ENCODE assay signal across 21 cellular contexts in the genomic region with DNA sequence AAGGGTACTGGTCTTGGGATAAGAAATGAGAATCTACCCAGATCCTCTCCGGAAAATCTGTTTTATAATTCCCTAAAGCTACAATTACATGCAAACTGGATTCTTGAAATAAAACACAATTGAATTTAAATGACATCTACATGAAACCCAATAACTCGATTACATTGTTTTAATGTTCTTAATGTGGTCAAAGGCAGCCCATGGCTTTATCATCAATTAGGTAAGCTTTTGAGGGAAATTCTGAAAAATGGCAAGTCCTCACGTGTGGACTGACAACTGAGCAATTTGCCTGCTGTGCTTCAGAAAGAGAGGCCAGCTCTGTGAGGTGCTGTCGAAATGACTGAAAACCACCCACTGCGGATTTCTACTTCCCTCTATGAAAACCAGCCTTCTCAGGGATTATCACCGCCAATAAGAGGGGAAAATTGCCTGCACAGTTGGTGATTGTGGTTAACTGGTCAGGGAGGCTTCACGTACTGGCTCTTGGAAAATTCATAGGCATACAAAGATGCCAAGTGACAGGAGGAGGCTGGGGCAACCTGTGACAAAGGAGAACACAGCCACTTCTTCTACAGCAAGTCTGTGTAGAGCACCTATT.
A peak's percentile ranks its signal among the peaks of the same experiment; 100 is the strongest.
DNase-seq lines count a peak whose midpoint lies in the region; ATAC-seq and TF ChIP-seq lines count a peak whose summit lies in the region.
"Had no signal": no experiment of that assay in that cellular context is flagged by ENCODE, and none has a peak within 500 bp of the region (broad histone marks: within the 10 kb centered on the region; RNA-seq: fewer than 3 reads in every experiment).

No MANE protein-coding gene starts in this region.

- no peak for TF ChIP-seq CTCF in heart left ventricle (IDR thresholded peaks at IDR 0.05)

- peak in 2 of 3 experiments; percentile 18 to 58 for DNase-seq in NCI-H1417 (lab: John Stamatoyannopoulos, UW)
- no peak for DNase-seq in NCI-H1417 treated with DMSO at 0.1 percent for 48 hours (lab: John Stamatoyannopoulos, UW)
- peak; percentile 74 for DNase-seq in NCI-H2227 treated with DMSO at 0.1 percent for 48 hours (lab: John Stamatoyannopoulos, UW)
- DNase-seq in astrocyte of the hippocampus (ENCODE audit: low read depth, low spot score), result peak; percentile 1
- DNase-seq in retina, result peak; percentile 25
- DNase-seq in OCI-M2 (lab: John Stamatoyannopoulos, UW; ENCODE audit: unreplicated experiment), result no peak
- no peak for DNase-seq in cerebellar cortex (ENCODE audit: low spot score)
- DNase-seq in heart left ventricle, result no peak
- DNase-seq: 8988T; BE2C; CD4-positive, CD25-positive, alpha-beta regulatory T cell; GF-D8; KG1; NCI-H1092; NCI-H187; NCI-H510A; NCI-H748 treated with DMSO at 0.1 percent for 48 hours; NK-92 treated with Interleukin-12 subunit alpha and Interleukin-12 subunit beta, amount 100 ng/mL, for 24 hours; Right ventricle myocardium superior had no signal

- H3K4me1 ChIP-seq in heart left ventricle, result no peaks in the 10 kb centered on the region

- H3K27ac ChIP-seq in heart left ventricle, result no peak overlapping the region
- H3K27ac ChIP-seq: SK-N-MC had no signal

- H3K4me3 ChIP-seq in heart left ventricle, result no peak overlapping the region
- H3K4me3 ChIP-seq: GM23338, SK-N-MC had no signal

- H3K27me3 ChIP-seq in heart left ventricle, result peaks cover 0 to 9% (median 0%) of the 10 kb centered on the region in 9 donors
- H3K27me3 ChIP-seq: BE2C had no signal

- intact Hi-C loops in heart left ventricle (cut with DNase I), result no loop called here

- no peaks in the 10 kb centered on the region for H3K9me3 ChIP-seq in heart left ventricle
- H3K9me3 ChIP-seq: BE2C had no signal

- WGBS in heart left ventricle, 4 donors, result 74 to 81% (median 78%) methylated on average over 7 of the region's 7 CpGs

- H3K36me3 ChIP-seq in heart left ventricle, result no peaks in the 10 kb centered on the region
- H3K36me3 ChIP-seq: BE2C had no signal

- TF ChIP-seq POLR2A in heart left ventricle (IDR thresholded peaks at IDR 0.05), result no peak

- no peak for ATAC-seq in heart left ventricle
- ATAC-seq: GM23338 had no signal

Comparison
In these comparisons a context has a peak if more than half of its experiments do, and no peak if none do; other contexts are left out.
1. DNase-seq: peak in NCI-H1417 (2 of 3), NCI-H2227 treated with DMSO at 0.1 percent for 48 hours (single experiment), astrocyte of the hippocampus (single experiment) and retina (single experiment); none in NCI-H1417 treated with DMSO at 0.1 percent for 48 hours (single experiment), OCI-M2 (single experiment), cerebellar cortex (single experiment) and heart left ventricle (0 of 5).